In the genomic region with DNA sequence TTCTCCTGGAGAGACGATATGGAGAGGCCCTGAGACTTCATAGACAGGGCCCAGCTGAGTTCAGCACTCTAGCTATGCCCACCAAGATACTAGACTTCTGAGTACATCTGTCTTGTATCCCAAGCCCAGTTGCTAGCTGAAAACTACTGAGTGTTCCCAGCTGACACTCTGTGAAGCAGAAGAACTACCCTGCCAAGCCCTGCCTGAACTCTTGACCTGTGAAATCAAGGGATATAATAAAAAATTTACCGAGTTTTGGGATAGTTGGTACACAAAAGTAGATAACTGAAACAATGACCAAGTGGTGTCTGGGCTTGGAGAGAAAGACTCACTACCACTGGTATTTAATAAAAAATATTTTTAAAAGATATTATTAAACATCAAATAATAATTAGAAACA, we compare ENCODE assay signal across 19 cellular contexts.
"Had no signal": no experiment of that assay in that cellular context is flagged by ENCODE, and none has a peak within 500 bp of the region (broad histone marks: within the 10 kb centered on the region; RNA-seq: fewer than 3 reads in every experiment).

No MANE protein-coding gene starts in this region.

- DNase-seq: dermis blood vessel endothelial cell; dorsolateral prefrontal cortex; effector CD4-positive, alpha-beta T cell; effector memory CD4-positive, alpha-beta T cell; foreskin keratinocyte; heart left ventricle; hippocampal formation; left cardiac atrium; left lung; left ventricle myocardium superior; lower lobe of right lung; mesenchymal stem cell; naive B cell had no signal

- H3K9me3 ChIP-seq: esophagus muscularis mucosa, gastroesophageal sphincter, heart left ventricle, left lung, lower lobe of right lung had no signal

- FAIRE-seq: endothelial cell of umbilical vein, islet of Langerhans, keratinocyte had no signal

- H3K4me1 ChIP-seq: foreskin keratinocyte had no signal

- ATAC-seq: foreskin keratinocyte, gastroesophageal sphincter, heart left ventricle, left cardiac atrium, left lung, left ventricle myocardium superior, lower lobe of right lung had no signal

- H3K4me3 ChIP-seq: coronary artery, dorsolateral prefrontal cortex, esophagus muscularis mucosa, gastroesophageal sphincter, heart left ventricle, left lung, lower lobe of right lung had no signal

- H3K27ac ChIP-seq: coronary artery, dorsolateral prefrontal cortex, esophagus muscularis mucosa, foreskin keratinocyte, gastroesophageal sphincter, heart left ventricle, left lung, lower lobe of right lung had no signal

- H3K36me3 ChIP-seq: esophagus muscularis mucosa, gastroesophageal sphincter, heart left ventricle, left lung, lower lobe of right lung had no signal
